In genomic region chr12:127742231-127742630, GRCh38 we compare ENCODE assay signal across 19 cellular contexts.
"Had no signal": no experiment of that assay in that cellular context is flagged by ENCODE, and none has a peak within 500 bp of the region (broad histone marks: within the 10 kb centered on the region; RNA-seq: fewer than 3 reads in every experiment).

No MANE protein-coding gene starts in this region.

- ATAC-seq: natural killer cell; right lobe of liver; stimulated activated naive B cell treated with anti-CD40 and anti-IgM and Interleukin-4, amounts not matched to agents 10 μg/mL and 1 μg/mL and 100 μg/mL, for 72 hours; stimulated activated naive CD8-positive, alpha-beta T cell treated with anti-CD3 and anti-CD28 coated beads, Interleukin-15, Interleukin-2, amounts not matched to agents 100 U/mL and 50 U/mL, for 24 hours had no signal

- DNase-seq: islet precursor cell; left ventricle myocardium inferior; mesendoderm; naive B cell; natural killer cell; nephron progenitor cell; occipital lobe; ovary; right lobe of liver; stimulated activated CD4-positive, alpha-beta T cell treated with anti-CD3 and anti-CD28 coated beads, Interleukin-12 subunit alpha, Interleukin-12 subunit beta, amount 100 ng/mL, for 4 hours; stimulated activated CD4-positive, alpha-beta T cell treated with anti-CD3 and anti-CD28 coated beads, Interleukin-15, amount 100 ng/mL, for 24 hours; stimulated activated CD4-positive, alpha-beta T cell treated with anti-CD3 and anti-CD28 coated beads, Interleukin-2, amount 100 ng/mL, for 24 hours; stimulated activated CD4-positive, alpha-beta T cell treated with anti-CD3 and anti-CD28 coated beads, Interleukin-4, amount 100 ng/mL, for 1 hour; stimulated activated naive B cell treated with anti-CD40 and anti-IgM and Interleukin-4, amounts not matched to agents 10 μg/mL and 1 μg/mL and 100 μg/mL, for 72 hours; stimulated activated naive CD8-positive, alpha-beta T cell treated with anti-CD3 and anti-CD28 coated beads, Interleukin-15, Interleukin-2, amounts not matched to agents 100 U/mL and 50 U/mL, for 24 hours; stomach; testis; thyroid gland; transverse colon had no signal
